ENCODE assay signal across 9 cellular contexts in the genomic region with DNA sequence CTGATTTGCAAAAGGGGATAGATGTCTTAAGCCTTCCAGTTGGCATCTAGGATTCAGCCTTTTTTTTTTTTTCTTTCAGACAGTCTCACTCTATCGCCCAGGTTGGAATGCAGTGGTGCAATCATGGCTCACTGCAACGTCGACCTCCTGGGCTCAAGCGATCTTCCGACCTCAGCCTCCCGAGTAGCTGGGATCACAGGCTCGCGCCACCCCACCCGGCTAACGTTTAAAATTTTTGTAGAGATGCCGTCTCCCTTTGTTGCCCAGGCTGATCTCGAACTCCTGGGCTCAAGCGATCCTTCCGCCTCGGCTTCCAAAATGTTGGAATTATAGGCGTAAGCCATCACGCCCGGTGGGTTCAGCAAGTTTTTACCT. TPM values are rescaled to one million over a fixed set of nuclear protein-coding genes. Genes with fewer than 3 reads are reported as not detected.
DNase-seq lines count a peak whose midpoint lies in the region; ATAC-seq and TF ChIP-seq lines count a peak whose summit lies in the region.
"Had no signal": no experiment of that assay in that cellular context is flagged by ENCODE, and none has a peak within 500 bp of the region (broad histone marks: within the 10 kb centered on the region; RNA-seq: fewer than 3 reads in every experiment).

No MANE protein-coding gene starts in this region.

- H3K4me1 ChIP-seq in mucosa of descending colon (ENCODE audit: low read depth) (peaks cover 28% of the 10 kb centered on the region), upper lobe of right lung (peaks cover 40% of the 10 kb centered on the region)

- TF ChIP-seq CTCF in natural killer cell (IDR thresholded peaks at IDR 0.05) (no peak), mucosa of descending colon (IDR thresholded peaks at IDR 0.05) (no peak), upper lobe of right lung (IDR thresholded peaks at IDR 0.05) (no peak)

- H3K27me3 ChIP-seq in upper lobe of right lung: no peaks in the 10 kb centered on the region

- DNase-seq in natural killer cell (no peak), T-helper 17 cell (no peak), mucosa of descending colon (peak in 2 of 3 donors; percentile 43 to 52), upper lobe of right lung (no peak), NCI-H2081 (lab: John Stamatoyannopoulos, UW) (no peak), SK-N-DZ (ENCODE audit: low spot score) (no peak), kidney glomerular epithelial cell (lab: John Stamatoyannopoulos, UW) (no peak)
- DNase-seq in natural killer cell treated with Interleukin-12 subunit alpha and Interleukin-12 subunit beta and Interleukin-15 and Interleukin-18, amount 100 ng/mL, for 72 hours (ENCODE audit: low spot score): no peak

- H3K36me3 ChIP-seq in mucosa of descending colon (ENCODE audit: low read depth) (no peaks in the 10 kb centered on the region), upper lobe of right lung (peaks cover 5% of the 10 kb centered on the region)

- H3K4me3 Mint-ChIP-seq in natural killer cell (no peak overlapping the region), T-helper 17 cell (no peak overlapping the region)
- H3K4me3 Mint-ChIP-seq in natural killer cell treated with Interleukin-12 subunit alpha and Interleukin-12 subunit beta and Interleukin-15 and Interleukin-18, amount 100 ng/mL, for 72 hours: no peak overlapping the region

- ATAC-seq in natural killer cell (no peak), T-helper 17 cell (no peak), mucosa of descending colon (no peak), upper lobe of right lung (no peak)
- ATAC-seq in natural killer cell treated with Interleukin-12 subunit alpha and Interleukin-12 subunit beta and Interleukin-15 and Interleukin-18, amount 100 ng/mL, for 72 hours: no peak

- no peaks in the 10 kb centered on the region for H3K9me3 Mint-ChIP-seq in natural killer cell
- no peaks in the 10 kb centered on the region for H3K9me3 Mint-ChIP-seq in natural killer cell treated with Interleukin-12 subunit alpha and Interleukin-12 subunit beta and Interleukin-15 and Interleukin-18, amount 100 ng/mL, for 72 hours
- H3K9me3 Mint-ChIP-seq: IgD-negative memory B cell had no signal

- intact Hi-C loops in natural killer cell (cut with micrococcal nuclease) (loop anchor here (1.0 kb wide), 1 partner anchor 32 kb away; a partner anchor contains a TSS), mucosa of descending colon (cut with DNase I, micrococcal nuclease) (no loop called here), upper lobe of right lung (cut with DNase I) (no loop called here)

- no peaks in the 10 kb centered on the region for H3K27me3 Mint-ChIP-seq in natural killer cell (ENCODE audit: low read depth in 2 of 2)
- no peaks in the 10 kb centered on the region for H3K27me3 Mint-ChIP-seq in natural killer cell treated with Interleukin-12 subunit alpha and Interleukin-12 subunit beta and Interleukin-15 and Interleukin-18, amount 100 ng/mL, for 72 hours
- H3K27me3 Mint-ChIP-seq in T-helper 17 cell: no peaks in the 10 kb centered on the region
- H3K27me3 Mint-ChIP-seq: IgD-negative memory B cell had no signal

- H3K36me3 Mint-ChIP-seq in natural killer cell (peaks cover 6% of the 10 kb centered on the region), T-helper 17 cell (ENCODE audit: low read depth) (peaks cover 3% of the 10 kb centered on the region)
- peaks cover 6% of the 10 kb centered on the region for H3K36me3 Mint-ChIP-seq in natural killer cell treated with Interleukin-12 subunit alpha and Interleukin-12 subunit beta and Interleukin-15 and Interleukin-18, amount 100 ng/mL, for 72 hours

- H3K27ac Mint-ChIP-seq in natural killer cell (peak overlapping the region; percentile 88 to 94), T-helper 17 cell (peak overlapping the region; percentile 98)
- H3K27ac Mint-ChIP-seq in natural killer cell treated with Interleukin-12 subunit alpha and Interleukin-12 subunit beta and Interleukin-15 and Interleukin-18, amount 100 ng/mL, for 72 hours: peak overlapping the region in 1 of 2 donors; percentile 83

- H3K4me1 Mint-ChIP-seq in natural killer cell (peaks cover 53 to 61% of the 10 kb centered on the region in 2 donors), T-helper 17 cell (peaks cover 48% of the 10 kb centered on the region)
- peaks cover 34 to 44% of the 10 kb centered on the region in 2 donors for H3K4me1 Mint-ChIP-seq in natural killer cell treated with Interleukin-12 subunit alpha and Interleukin-12 subunit beta and Interleukin-15 and Interleukin-18, amount 100 ng/mL, for 72 hours (ENCODE audit: low read depth in 2 of 2)

- H3K4me3 ChIP-seq in mucosa of descending colon (no peak overlapping the region), upper lobe of right lung (peak overlapping the region; percentile 88)

- peak overlapping the region; percentile 87 for H3K27ac ChIP-seq in upper lobe of right lung

- H3K9me3 ChIP-seq in T-helper 17 cell (ENCODE audit: control insufficient read depth, low read length, poor library complexity, severe bottlenecking) (no peaks in the 10 kb centered on the region), mucosa of descending colon (no peaks in the 10 kb centered on the region), upper lobe of right lung (no peaks in the 10 kb centered on the region)

RNA-seq across cellular contexts. Expression of a gene that starts 0.6 kb away (rescaled TPM):
- total RNA-seq in natural killer cell (10 to 100 TPM; 14.1 to 18.0 (median 17.5) TPM), T-helper 17 cell (10 to 100 TPM; 13.9 to 15.4 TPM), mucosa of descending colon (10 to 100 TPM in 1 of 3 donors, 1 to 10 TPM in 2; 9.0 to 22.5 (median 9.6) TPM), upper lobe of right lung (16.6 TPM)
- 10 to 100 TPM; 19.4 to 28.9 TPM for total RNA-seq in natural killer cell treated with Interleukin-12 subunit alpha and Interleukin-12 subunit beta and Interleukin-15 and Interleukin-18, amount 100 ng/mL, for 72 hours
- 38.0 and 38.4 TPM in 2 replicates for polyA plus RNA-seq in SK-N-DZ (2014; cell fraction: cytosol; rRNA removed)
- polyA plus RNA-seq in SK-N-DZ (2014; cell fraction: nucleus; rRNA removed): 22.6 and 33.2 TPM in 2 replicates

RNA-seq across cellular contexts. Expression of a gene that starts 1.3 kb away (rescaled TPM):
- total RNA-seq in natural killer cell: 10 to 100 TPM; 35.5 to 40.4 (median 35.9) TPM
- total RNA-seq in natural killer cell treated with Interleukin-12 subunit alpha and Interleukin-12 subunit beta and Interleukin-15 and Interleukin-18, amount 100 ng/mL, for 72 hours: 10 to 100 TPM; 26.6 to 29.3 TPM
- total RNA-seq in T-helper 17 cell: 10 to 100 TPM; 25.1 to 32.0 TPM
- total RNA-seq in mucosa of descending colon: 100 to 1,000 TPM in 2 of 3 donors, 10 to 100 TPM in 1; 90.5 to 125 (median 106) TPM
- total RNA-seq in upper lobe of right lung: 75.3 TPM
- 89.0 and 102 TPM in 2 replicates for polyA plus RNA-seq in SK-N-DZ (2014; cell fraction: cytosol; rRNA removed)
- polyA plus RNA-seq in SK-N-DZ (2014; cell fraction: nucleus; rRNA removed): 33.5 and 34.0 TPM in 2 replicates

RNA-seq across cellular contexts. Expression of a gene that starts 32.3 kb away (rescaled TPM):
- 10 to 100 TPM; 37.4 to 53.5 (median 44.4) TPM for total RNA-seq in natural killer cell
- 10 to 100 TPM; 41.1 to 52.6 TPM for total RNA-seq in natural killer cell treated with Interleukin-12 subunit alpha and Interleukin-12 subunit beta and Interleukin-15 and Interleukin-18, amount 100 ng/mL, for 72 hours
- 10 to 100 TPM; 37.6 to 47.6 TPM for total RNA-seq in T-helper 17 cell
- total RNA-seq in mucosa of descending colon: 10 to 100 TPM; 47.2 to 61.7 (median 61.4) TPM
- 51.9 TPM for total RNA-seq in upper lobe of right lung
- 25.2 and 32.4 TPM in 2 replicates for polyA plus RNA-seq in SK-N-DZ (2014; cell fraction: cytosol; rRNA removed)
- 17.4 and 19.1 TPM in 2 replicates for polyA plus RNA-seq in SK-N-DZ (2014; cell fraction: nucleus; rRNA removed)

Comparison
In these comparisons a context has a peak if more than half of its experiments do, and no peak if none do; other contexts are left out.
1. DNase-seq: peak in mucosa of descending colon (2 of 3); none in natural killer cell (single experiment), natural killer cell treated with Interleukin-12 subunit alpha and Interleukin-12 subunit beta and Interleukin-15 and Interleukin-18, amount 100 ng/mL, for 72 hours (single experiment), T-helper 17 cell (0 of 3), upper lobe of right lung (single experiment), NCI-H2081 (0 of 2), SK-N-DZ (single experiment) and kidney glomerular epithelial cell (single experiment).